Comparison of ENCODE assay signal across 8 cellular contexts in genomic region chr1:198465201-198466144, GRCh38.
A peak's percentile ranks its signal among the peaks of the same experiment; 100 is the strongest.
DNase-seq lines count a peak whose midpoint lies in the region; ATAC-seq, FAIRE-seq and TF ChIP-seq lines count a peak whose summit lies in the region.

No MANE protein-coding gene starts in this region.

- WGBS in HepG2 (ENCODE audit: low lambda C conversion rate) = 2% methylated on average over 3 of the region's 3 CpGs

- H2AFZ ChIP-seq in HepG2 (ENCODE audit: low read length) = no peak overlapping the region

- H4K20me1 ChIP-seq in HepG2 (ENCODE audit: insufficient read depth, low read length) = no peaks in the 10 kb centered on the region

- in situ Hi-C loops in GM13977 (cut with MboI; ENCODE audit: low pct_unique_long_range_greater_than_20kb, low sequenced_read_pairs, unreplicated experiment) (loop anchor here (10.0 kb wide), 1 partner anchor 381 kb away; no protein-coding TSS in a partner anchor), HepG2 (cut with HindIII; ENCODE audit: extremely low pct_ligation_motif_present, low pct_unique_long_range_greater_than_20kb) (loop anchor here (25.0 kb wide), 2 partner anchors 378 to 953 kb away; no protein-coding TSS in a partner anchor)

- H3K36me3 Mint-ChIP-seq in chondrocyte (ENCODE audit: low read depth) = no peaks in the 10 kb centered on the region
- no peaks in the 10 kb centered on the region for H3K36me3 Mint-ChIP-seq in activated naive CD8-positive, alpha-beta T cell treated with anti-CD3 and anti-CD28 coated beads, Interleukin-2, amount 50 U/mL, for 24 hours (ENCODE audit: low read depth)

- H3K27ac Mint-ChIP-seq in chondrocyte (ENCODE audit: unreplicated experiment) = peak overlapping the region; percentile 29
- H3K27ac Mint-ChIP-seq in activated naive CD8-positive, alpha-beta T cell treated with anti-CD3 and anti-CD28 coated beads, Interleukin-2, amount 50 U/mL, for 24 hours = no peak overlapping the region

- H3K9ac ChIP-seq in NT2/D1 (ENCODE audit: insufficient read length, low read depth) = no peak overlapping the region
- H3K9ac ChIP-seq in HepG2 (ENCODE audit: insufficient read depth, low read depth, low read length) = no peak overlapping the region

- H3K4me3 ChIP-seq in AG09309 (ENCODE audit: control insufficient read depth, low read depth, low read length) (no peak overlapping the region), NT2/D1 (ENCODE audit: insufficient read length, low read depth) (no peak overlapping the region), HepG2 (replicated peaks in 1 of 3; ENCODE audit: insufficient read depth in 1 of 3, low read depth in 2 of 3, low read length in 3 of 3) (no peak overlapping the region), uterus (no peak overlapping the region)

- no peak overlapping the region for H3K4me3 Mint-ChIP-seq in chondrocyte (ENCODE audit: unreplicated experiment)
- H3K4me3 Mint-ChIP-seq in activated naive CD8-positive, alpha-beta T cell treated with anti-CD3 and anti-CD28 coated beads, Interleukin-2, amount 50 U/mL, for 24 hours = no peak overlapping the region

- H3K4me1 ChIP-seq in NT2/D1 (ENCODE audit: insufficient read depth, insufficient read length) (no peaks in the 10 kb centered on the region), HepG2 (ENCODE audit: insufficient read depth, low read length) (no peaks in the 10 kb centered on the region), uterus (no peaks in the 10 kb centered on the region)

- ATAC-seq in HepG2 = peak; percentile 64; the same call in 2 of the 3 replicates
- no peak for ATAC-seq in activated naive CD8-positive, alpha-beta T cell treated with anti-CD3 and anti-CD28 coated beads, Interleukin-2, amount 50 U/mL, for 24 hours

- H3K79me2 ChIP-seq in HepG2 (ENCODE audit: insufficient read depth, low read length) = no peaks in the 10 kb centered on the region

- no peak for TF ChIP-seq POLR2A in HepG2 (IDR thresholded peaks at IDR 0.05; ENCODE audit: insufficient read depth in 1 of 2, low read depth in 2 of 2, low read length in 2 of 2)
- TF ChIP-seq POLR2A in uterus (IDR thresholded peaks at IDR 0.05) = no peak

- TF ChIP-seq CTCF in AG09309 (IDR thresholded peaks at IDR 0.05; ENCODE audit: control insufficient read depth, insufficient read depth, low read depth, low read length, missing control alignments) (peak; percentile 52), GM13977 (IDR thresholded peaks at IDR 0.05; ENCODE audit: extremely low read depth, insufficient read depth, missing control alignments) (peak; percentile 71), chondrocyte (IDR thresholded peaks at IDR 0.05) (peak; percentile 92), HepG2 (CRISPR knock-in tag; IDR thresholded peaks at IDR 0.05) (peak; percentile 64), uterus (IDR thresholded peaks at IDR 0.05) (peak in 3 of 4 experiments; percentile 43 to 49 (median 44))

- H3K27me3 Mint-ChIP-seq in chondrocyte (ENCODE audit: low read depth) = no peaks in the 10 kb centered on the region
- H3K27me3 Mint-ChIP-seq in activated naive CD8-positive, alpha-beta T cell treated with anti-CD3 and anti-CD28 coated beads, Interleukin-2, amount 50 U/mL, for 24 hours = no peaks in the 10 kb centered on the region

- no TSS peak for BruUV-seq in HepG2 (replicated peaks; lab: Mats Ljungman, UMichigan)

- TF ChIP-seq EP300 in HepG2 (IDR thresholded peaks at IDR 0.05; ENCODE audit: low read depth in 2 of 2, low read length in 2 of 2) (no peak), HepG2 (CRISPR knock-in tag; IDR thresholded peaks at IDR 0.05; ENCODE audit: borderline replicate concordance) (no peak)

- POLR2A ChIA-PET in HepG2 (lab: Yijun Ruan, JAX) = no interaction called here

- H3K9me3 Mint-ChIP-seq in chondrocyte (ENCODE audit: low read depth) = no peaks in the 10 kb centered on the region
- no peaks in the 10 kb centered on the region for H3K9me3 Mint-ChIP-seq in activated naive CD8-positive, alpha-beta T cell treated with anti-CD3 and anti-CD28 coated beads, Interleukin-2, amount 50 U/mL, for 24 hours

- H3K36me3 ChIP-seq in NT2/D1 (ENCODE audit: insufficient read depth, insufficient read length, low read length) (no peaks in the 10 kb centered on the region), HepG2 (replicated peaks in 1 of 2; ENCODE audit: control insufficient read depth in 1 of 2, insufficient read depth in 2 of 2, low read length in 2 of 2) (no peaks in the 10 kb centered on the region), uterus (no peaks in the 10 kb centered on the region)

- H3K4me1 Mint-ChIP-seq in chondrocyte (ENCODE audit: low read depth) = peaks cover 27% of the 10 kb centered on the region
- H3K4me1 Mint-ChIP-seq in activated naive CD8-positive, alpha-beta T cell treated with anti-CD3 and anti-CD28 coated beads, Interleukin-2, amount 50 U/mL, for 24 hours = peaks cover 8% of the 10 kb centered on the region

- TF ChIP-seq RAD21 in HepG2 (CRISPR knock-in tag; IDR thresholded peaks at IDR 0.05) = no peak

- no peak overlapping the region for H3K27ac ChIP-seq in HepG2 (ENCODE audit: extremely low read length, insufficient read depth, low read length)
- no peak overlapping the region for H3K27ac ChIP-seq in uterus

- no peak overlapping the region for H3K4me2 ChIP-seq in HepG2 (ENCODE audit: low read depth, low read length)

- H3K9me3 ChIP-seq in NT2/D1 (ENCODE audit: insufficient read depth, low read length) (no peaks in the 10 kb centered on the region), HepG2 (ENCODE audit: low read length) (no peaks in the 10 kb centered on the region), uterus (no peaks in the 10 kb centered on the region)

- H3K27me3 ChIP-seq in NT2/D1 (ENCODE audit: insufficient read depth, insufficient read length) (no peaks in the 10 kb centered on the region), HepG2 (ENCODE audit: control insufficient read depth in 1 of 2, insufficient read depth in 2 of 2, low read length in 2 of 2) (no peaks in the 10 kb centered on the region; a peak in 1 of 5 replicates), uterus (no peaks in the 10 kb centered on the region)

- CTCF ChIA-PET in HepG2 (lab: Yijun Ruan, JAX; ENCODE audit: low intra/inter-chr PET ratio, low total read pairs) = interaction anchor here (1.0 to 2.6 kb wide), 3 partner anchors 377 to 850 kb away, joined by 3 to 13 read pairs (median 5); no protein-coding TSS in a partner anchor

- FAIRE-seq in HepG2 (lab: Jason Lieb, UNC) = peak; percentile 66

- DNase-seq in AG09309 (ENCODE audit: low read depth) (peak; percentile 59), GM13977 (ENCODE audit: low spot score) (peak; percentile 23), HT-29 (ENCODE audit: low spot score) (peak; percentile 75), NT2/D1 (ENCODE audit: low read depth, low spot score) (peak; percentile 40), chondrocyte (ENCODE audit: low spot score) (no peak), HepG2 (ENCODE audit: low spot score) (peak; percentile 28), uterus (no peak)
- DNase-seq in activated naive CD8-positive, alpha-beta T cell treated with anti-CD3 and anti-CD28 coated beads, Interleukin-2, amount 50 U/mL, for 24 hours = no peak

- intact Hi-C loops in HepG2 (cut with micrococcal nuclease; ENCODE audit: unreplicated experiment) = loop anchor here (1.0 to 10.0 kb wide), 7 partner anchors 219 to 1071 kb away; partner anchors contain the start of gene NEK7
- intact Hi-C loops in uterus (cut with DNase I; ENCODE audit: low total_unique reads) = no loop called here

TF ChIP-seq in HepG2, 621 proteins besides CTCF, POLR2A, EP300 and RAD21:
- TF ChIP-seq, protein P1, sequence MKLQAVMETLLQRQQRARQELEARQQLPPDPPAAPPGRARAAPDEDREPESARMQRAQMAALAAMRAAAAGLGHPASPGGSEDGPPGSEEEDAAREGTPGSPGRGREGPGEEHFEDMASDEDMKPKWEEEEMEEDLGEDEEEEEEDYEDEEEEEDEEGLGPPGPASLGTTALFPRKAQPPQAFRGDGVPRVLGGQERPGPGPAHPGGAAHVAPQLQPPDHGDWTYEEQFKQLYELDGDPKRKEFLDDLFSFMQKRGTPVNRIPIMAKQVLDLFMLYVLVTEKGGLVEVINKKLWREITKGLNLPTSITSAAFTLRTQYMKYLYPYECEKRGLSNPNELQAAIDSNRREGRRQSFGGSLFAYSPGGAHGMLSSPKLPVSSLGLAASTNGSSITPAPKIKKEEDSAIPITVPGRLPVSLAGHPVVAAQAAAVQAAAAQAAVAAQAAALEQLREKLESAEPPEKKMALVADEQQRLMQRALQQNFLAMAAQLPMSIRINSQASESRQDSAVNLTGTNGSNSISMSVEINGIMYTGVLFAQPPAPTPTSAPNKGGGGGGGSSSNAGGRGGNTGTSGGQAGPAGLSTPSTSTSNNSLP (IDR thresholded peaks at IDR 0.05; ENCODE audit: low read depth, low read length) = peak; percentile 36; the same call in 1 of the 2 replicates
- TF ChIP-seq SMC3 (IDR thresholded peaks at IDR 0.05; ENCODE audit: low read length) (peak; percentile 49; the same call in 1 of the 2 replicates), STAG1 (CRISPR knock-in tag; IDR thresholded peaks at IDR 0.05) (peak; percentile 78), NCOR1 (IDR thresholded peaks at IDR 0.05; ENCODE audit: borderline replicate concordance, low read length) (no peak)

Comparison
In these comparisons a context has a peak if more than half of its experiments do, and no peak if none do; other contexts are left out.
1. DNase-seq: peak in AG09309 (single experiment), GM13977 (single experiment), HT-29 (single experiment), NT2/D1 (single experiment) and HepG2 (single experiment); none in chondrocyte (single experiment), uterus (0 of 2) and activated naive CD8-positive, alpha-beta T cell treated with anti-CD3 and anti-CD28 coated beads, Interleukin-2, amount 50 U/mL, for 24 hours (single experiment).
2. Peak in every context shown above with its lines, with median percentiles within 50 percentile points of each other: CTCF ChIP-seq.